26 cellular contexts compared by ENCODE assay signal in the genomic region with DNA sequence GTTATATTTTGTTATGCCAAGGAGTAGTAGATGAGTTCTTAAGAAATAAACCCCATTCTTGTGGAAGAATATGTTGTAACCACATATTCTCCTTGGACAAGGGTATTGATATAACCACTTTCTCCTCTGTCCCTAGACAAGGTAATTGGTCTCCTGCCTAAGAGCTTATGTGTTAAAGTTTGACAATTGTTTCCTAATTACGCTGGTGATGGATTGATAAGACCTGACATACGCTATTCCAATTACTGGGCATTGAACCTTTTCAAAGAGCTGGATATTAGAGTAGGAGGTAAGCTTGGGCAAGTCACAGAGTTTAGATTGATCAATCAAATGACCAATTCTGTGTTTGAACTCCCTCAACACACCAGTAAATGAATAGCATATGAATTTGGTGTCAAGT.
"Had no signal": no experiment of that assay in that cellular context is flagged by ENCODE, and none has a peak within 500 bp of the region (broad histone marks: within the 10 kb centered on the region; RNA-seq: fewer than 3 reads in every experiment).

No MANE protein-coding gene starts in this region.

- H3K9me3 Mint-ChIP-seq: naive thymus-derived CD8-positive, alpha-beta T cell; stimulated activated effector memory CD8-positive, alpha-beta T cell treated with anti-CD3 and anti-CD28 coated beads, Interleukin-12 subunit alpha, Interleukin-12 subunit beta, amount 100 ng/mL, for 72 hours; stimulated activated naive B cell treated with anti-CD40 and anti-IgM and Interleukin-4, amounts not matched to agents 10 μg/mL and 1 μg/mL and 100 μg/mL, for 72 hours; stimulated activated naive CD8-positive, alpha-beta T cell treated with anti-CD3 and anti-CD28 coated beads, Interleukin-15, Interleukin-2, amounts not matched to agents 100 ng/mL and 50 ng/mL, for 24 hours had no signal

- H3K27ac Mint-ChIP-seq: naive thymus-derived CD8-positive, alpha-beta T cell; nephron; stimulated activated effector memory CD8-positive, alpha-beta T cell treated with anti-CD3 and anti-CD28 coated beads, Interleukin-12 subunit alpha, Interleukin-12 subunit beta, amount 100 ng/mL, for 72 hours; stimulated activated naive B cell treated with anti-CD40 and anti-IgM and Interleukin-4, amounts not matched to agents 10 μg/mL and 1 μg/mL and 100 μg/mL, for 72 hours; stimulated activated naive CD8-positive, alpha-beta T cell treated with anti-CD3 and anti-CD28 coated beads, Interleukin-15, Interleukin-2, amounts not matched to agents 100 ng/mL and 50 ng/mL, for 24 hours had no signal

- H3K36me3 Mint-ChIP-seq: naive thymus-derived CD8-positive, alpha-beta T cell; stimulated activated effector memory CD8-positive, alpha-beta T cell treated with anti-CD3 and anti-CD28 coated beads, Interleukin-12 subunit alpha, Interleukin-12 subunit beta, amount 100 ng/mL, for 72 hours; stimulated activated naive B cell treated with anti-CD40 and anti-IgM and Interleukin-4, amounts not matched to agents 10 μg/mL and 1 μg/mL and 100 μg/mL, for 72 hours had no signal

- H3K4me3 ChIP-seq: pancreas, prostate gland, right lobe of liver, sigmoid colon, stomach, thoracic aorta, thyroid gland, tibial nerve, upper lobe of left lung, vagina had no signal

- H3K4me3 Mint-ChIP-seq: naive thymus-derived CD8-positive, alpha-beta T cell; nephron; neural crest cell; stimulated activated effector memory CD8-positive, alpha-beta T cell treated with anti-CD3 and anti-CD28 coated beads, Interleukin-12 subunit alpha, Interleukin-12 subunit beta, amount 100 ng/mL, for 72 hours; stimulated activated naive B cell treated with anti-CD40 and anti-IgM and Interleukin-4, amounts not matched to agents 10 μg/mL and 1 μg/mL and 100 μg/mL, for 72 hours; stimulated activated naive CD8-positive, alpha-beta T cell treated with anti-CD3 and anti-CD28 coated beads, Interleukin-15, Interleukin-2, amounts not matched to agents 100 ng/mL and 50 ng/mL, for 24 hours had no signal

- H3K9me3 ChIP-seq: neutrophil, pancreas, prostate gland, right lobe of liver, sigmoid colon, stomach, thoracic aorta, thyroid gland, tibial nerve, upper lobe of left lung, vagina had no signal

- H3K4me1 Mint-ChIP-seq: naive thymus-derived CD8-positive, alpha-beta T cell; neural crest cell; stimulated activated effector memory CD8-positive, alpha-beta T cell treated with anti-CD3 and anti-CD28 coated beads, Interleukin-12 subunit alpha, Interleukin-12 subunit beta, amount 100 ng/mL, for 72 hours; stimulated activated naive B cell treated with anti-CD40 and anti-IgM and Interleukin-4, amounts not matched to agents 10 μg/mL and 1 μg/mL and 100 μg/mL, for 72 hours had no signal

- H3K27ac ChIP-seq: neutrophil, pancreas, prostate gland, right lobe of liver, sigmoid colon, stomach, thoracic aorta, thyroid gland, tibial nerve, upper lobe of left lung, vagina had no signal

- H3K27me3 ChIP-seq: neutrophil, pancreas, right lobe of liver, sigmoid colon, stomach, thyroid gland, tibial nerve, upper lobe of left lung, vagina had no signal

- H3K4me1 ChIP-seq: pancreas, prostate gland, right lobe of liver, stomach, thyroid gland, tibial nerve, upper lobe of left lung had no signal

- H3K36me3 ChIP-seq: neutrophil, pancreas, prostate gland, right lobe of liver, sigmoid colon, stomach, thoracic aorta, thyroid gland, tibial nerve, upper lobe of left lung, vagina had no signal

- DNase-seq: naive thymus-derived CD8-positive, alpha-beta T cell; nucleus accumbens; pancreas; right cardiac atrium; right lobe of liver; sigmoid colon; small intestine; stimulated activated CD4-positive, alpha-beta T cell treated with anti-CD3 and anti-CD28 coated beads, Interleukin-15, amount 100 ng/mL, for 24 hours; stimulated activated CD4-positive, alpha-beta T cell treated with anti-CD3 and anti-CD28 coated beads, Interleukin-2, amount 100 ng/mL, for 24 hours; stimulated activated CD4-positive, alpha-beta T cell treated with anti-CD3 and anti-CD28 coated beads, Interleukin-2, amount 100 ng/mL, for 48 hours; stimulated activated CD4-positive, alpha-beta T cell treated with anti-CD3 and anti-CD28 coated beads, Interleukin-4, amount 100 ng/mL, for 24 hours; stimulated activated naive B cell treated with anti-CD40 and anti-IgM and Interleukin-4, amounts not matched to agents 10 μg/mL and 1 μg/mL and 100 μg/mL, for 72 hours; stimulated activated naive CD4-positive, alpha-beta T cell treated with Interleukin-2 at 50 U/mL for 16 hours; stomach; thyroid gland; trophoblast cell; upper lobe of left lung had no signal
